12 cellular contexts compared by ENCODE assay signal in genomic region chr1:192448026-192448578, GRCh38.
"Had no signal": no experiment of that assay in that cellular context is flagged by ENCODE, and none has a peak within 500 bp of the region (broad histone marks: within the 10 kb centered on the region; RNA-seq: fewer than 3 reads in every experiment).

No MANE protein-coding gene starts in this region.

- DNase-seq: activated CD4-positive, alpha-beta memory T cell treated with anti-CD3 and anti-CD28 coated beads, Interleukin-2, amount 10 ng/mL, durations not matched to agents 7 days and 5 days; activated CD4-positive, alpha-beta T cell treated with anti-CD3 and anti-CD28 coated beads for 4 hours; activated effector memory CD4-positive, alpha-beta T cell treated with anti-CD3 and anti-CD28 coated beads, Interleukin-2, amount 50 U/mL, for 16 hours; activated T-cell treated with anti-CD3 and anti-CD28 coated beads, Interleukin-2, amount 50 U/mL, for 4 hours; effector CD8-positive, alpha-beta T cell; hypothalamus; stimulated activated CD4-positive, alpha-beta T cell treated with anti-CD3 and anti-CD28 coated beads, Interleukin-4, amount 100 ng/mL, for 1 hour; stimulated activated naive B cell treated with anti-CD40 and anti-IgM and Interleukin-4, amounts not matched to agents 10 μg/mL and 1 μg/mL and 100 μg/mL, for 72 hours; T-helper 17 cell; tibial artery; uterus had no signal

- H3K4me3 ChIP-seq: tibial artery, uterus had no signal

- H3K9me3 ChIP-seq: tibial artery, uterus had no signal

- H3K27ac ChIP-seq: tibial artery, uterus had no signal

- ATAC-seq: activated naive CD4-positive, alpha-beta T cell treated with anti-CD3 and anti-CD28 coated beads, Interleukin-2, amount 50 U/mL, for 72 hours; activated T-cell treated with anti-CD3 and anti-CD28 coated beads, Interleukin-2, amount 50 U/mL, for 4 hours; stimulated activated naive B cell treated with anti-CD40 and anti-IgM and Interleukin-4, amounts not matched to agents 10 μg/mL and 1 μg/mL and 100 μg/mL, for 72 hours; T-helper 17 cell had no signal

- H3K36me3 ChIP-seq: tibial artery, uterus had no signal

- H3K27me3 ChIP-seq: uterus had no signal

- H3K4me1 ChIP-seq: tibial artery, uterus had no signal
